ENCODE assay signal across 34 cellular contexts in genomic region chr21:31243611-31244010, GRCh38.
"Had no signal": no experiment of that assay in that cellular context is flagged by ENCODE, and none has a peak within 500 bp of the region (broad histone marks: within the 10 kb centered on the region; RNA-seq: fewer than 3 reads in every experiment).

No MANE protein-coding gene starts in this region.

- H3K36me3 ChIP-seq: adrenal gland, breast epithelium had no signal

- FAIRE-seq: astrocyte, colon, TTC549 had no signal

- H3K4me3 ChIP-seq: adrenal gland, body of pancreas, breast epithelium had no signal

- H3K27ac ChIP-seq: adrenal gland, body of pancreas, brain microvascular endothelial cell, breast epithelium, VCaP had no signal

- H3K27me3 ChIP-seq: adrenal gland, body of pancreas, brain microvascular endothelial cell, breast epithelium had no signal

- H3K9me3 ChIP-seq: body of pancreas had no signal

- ATAC-seq: activated CD8-positive, alpha-beta T cell treated with anti-CD3 and anti-CD28 coated beads for 36 hours; activated naive CD4-positive, alpha-beta T cell treated with anti-CD3 and anti-CD28 coated beads, Interleukin-2, amount 50 U/mL, for 72 hours; activated T-cell treated with anti-CD3 and anti-CD28 coated beads, Interleukin-2, amount 50 U/mL, for 4 hours; activated T-cell treated with anti-CD3 and anti-CD28 coated beads, Interleukin-2, amount 50 U/mL, for 72 hours; activated T-helper 17 cell treated with anti-CD3 and anti-CD28 coated beads, Interleukin-2, amount 50 U/mL, for 72 hours; body of pancreas had no signal

- DNase-seq: activated CD4-positive, alpha-beta memory T cell treated with anti-CD3 and anti-CD28 coated beads for 36 hours; activated CD4-positive, alpha-beta T cell treated with anti-CD3 and anti-CD28 coated beads for 4 hours; activated CD4-positive, alpha-beta T cell treated with anti-CD3 and anti-CD28 coated beads, Interleukin-2, amount 10 ng/mL, durations not matched to agents 24 days and 14 days; activated CD4-positive, alpha-beta T cell treated with anti-CD3 and anti-CD28 coated beads, Interleukin-2, amount 50 U/mL, for 1 hour; activated CD4-positive, alpha-beta T cell treated with anti-CD3 and anti-CD28 coated beads, Interleukin-2, amount 50 U/mL, for 4 hours; activated CD4-positive, CD25-positive, alpha-beta regulatory T cell; activated CD4-positive, CD25-positive, alpha-beta regulatory T cell treated with anti-CD3 and anti-CD28 coated beads, Interleukin-2, amount 50 U/mL, for 72 hours; activated CD8-positive, alpha-beta memory T cell treated with anti-CD3 and anti-CD28 coated beads, Interleukin-2, amount 50 U/mL, for 4 hours; activated CD8-positive, alpha-beta T cell treated with anti-CD3 and anti-CD28 coated beads for 36 hours; activated effector memory CD4-positive, alpha-beta T cell treated with anti-CD3 and anti-CD28 coated beads, Interleukin-2, amount 50 U/mL, for 16 hours; activated gamma-delta T cell treated with Interleukin-2 at 50 U/mL for 16 hours; activated naive CD4-positive, alpha-beta T cell; activated naive CD4-positive, alpha-beta T cell treated with anti-CD3 and anti-CD28 coated beads for 36 hours; activated naive CD4-positive, alpha-beta T cell treated with anti-CD3 and anti-CD28 coated beads, Interleukin-2, amount 50 U/mL, for 16 hours; activated naive CD8-positive, alpha-beta T cell treated with anti-CD3 and anti-CD28 coated beads for 36 hours; activated T-cell treated with anti-CD3 and anti-CD28 coated beads for 4 hours; activated T-cell treated with anti-CD3 and anti-CD28 coated beads, Interleukin-2, amount 50 U/mL, for 1 hour; activated T-cell treated with anti-CD3 and anti-CD28 coated beads, Interleukin-2, amount 50 U/mL, for 4 hours; activated T-cell treated with anti-CD3 and anti-CD28 coated beads, Interleukin-2, amount 50 U/mL, for 72 hours; adrenal gland; amniotic stem cell; aorta; body of pancreas; brain microvascular endothelial cell; central memory CD4-positive, alpha-beta T cell; T-helper 2 cell; T-helper 9 cell had no signal

- H3K4me1 ChIP-seq: adrenal gland, body of pancreas, breast epithelium had no signal
